14 cellular contexts compared by ENCODE assay signal in the genomic region with DNA sequence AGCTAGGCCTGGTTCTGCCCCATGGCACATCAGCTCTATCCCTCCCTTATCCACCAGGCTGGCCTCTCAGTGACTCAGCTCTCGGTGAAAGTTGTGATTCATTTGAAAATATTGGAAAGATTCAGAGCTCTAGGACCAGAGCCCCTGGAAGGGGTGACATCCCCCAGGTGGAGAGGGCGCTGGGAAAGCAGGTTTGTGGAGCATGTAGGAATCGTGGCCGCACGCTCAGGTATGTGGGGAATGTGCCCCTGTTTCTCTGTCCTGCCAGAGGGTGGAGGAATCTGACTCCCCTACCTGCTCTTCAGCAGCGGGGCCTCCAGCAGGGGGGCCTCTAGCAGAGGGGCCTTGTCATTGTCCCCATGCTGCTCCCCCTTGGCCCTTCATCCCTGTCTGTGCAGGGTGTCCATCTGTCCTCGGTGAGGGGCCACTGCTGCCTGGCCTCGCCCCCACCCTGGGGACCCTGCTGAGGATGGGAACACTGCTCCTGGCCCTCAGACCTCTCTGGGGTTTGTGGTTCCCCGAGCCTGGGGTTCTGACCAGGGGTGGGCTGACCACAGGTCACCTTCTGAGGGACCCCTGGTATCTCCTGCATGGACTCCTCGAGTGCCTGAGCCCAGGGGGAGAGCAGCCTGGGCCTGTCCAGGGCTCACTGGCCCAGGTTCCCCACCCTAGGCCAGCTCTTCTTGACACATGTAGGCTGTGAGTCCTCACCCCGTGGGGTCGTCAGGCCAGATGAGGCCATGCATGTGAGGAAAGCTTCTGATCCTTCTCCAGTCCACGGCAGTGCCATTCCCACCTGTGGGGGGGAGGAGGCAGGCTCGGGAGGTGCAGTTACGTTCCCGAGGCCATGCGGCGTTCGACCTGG. TPM values are rescaled to one million over a fixed set of nuclear protein-coding genes. Genes with fewer than 3 reads are reported as not detected.
A peak's percentile ranks its signal among the peaks of the same experiment; 100 is the strongest.
DNase-seq lines count a peak whose midpoint lies in the region; ATAC-seq and TF ChIP-seq lines count a peak whose summit lies in the region.
"Had no signal": no experiment of that assay in that cellular context is flagged by ENCODE, and none has a peak within 500 bp of the region (broad histone marks: within the 10 kb centered on the region; RNA-seq: fewer than 3 reads in every experiment).

No MANE protein-coding gene starts in this region.

- no peaks in the 10 kb centered on the region for H3K9me3 ChIP-seq in left ventricle myocardium inferior (replicated peaks)
- H3K9me3 ChIP-seq: adrenal gland, prostate gland, upper lobe of left lung had no signal

- DNase-seq in Right ventricle myocardium superior (peak; percentile 28), left ventricle myocardium inferior (no peak), amniotic stem cell (lab: John Stamatoyannopoulos, UW) (peak; percentile 13), iPS-NIHi11 (ENCODE audit: low spot score) (peak; percentile 74), retina (no peak), COR-L47 (lab: John Stamatoyannopoulos, UW) (no peak)
- DNase-seq in activated CD4-positive, CD25-positive, alpha-beta regulatory T cell (lab: John Stamatoyannopoulos, UW), result no peak
- DNase-seq: activated CD8-positive, alpha-beta T cell treated with anti-CD3 and anti-CD28 coated beads for 36 hours; adrenal gland; left cardiac atrium had no signal

- H3K27me3 ChIP-seq in left ventricle myocardium inferior (ENCODE audit: low read depth), result no peaks in the 10 kb centered on the region
- H3K27me3 ChIP-seq: adrenal gland, upper lobe of left lung had no signal

- H3K36me3 ChIP-seq in left ventricle myocardium inferior, result no peaks in the 10 kb centered on the region
- H3K36me3 ChIP-seq: adrenal gland, prostate gland, upper lobe of left lung had no signal

- peaks cover 19% of the 10 kb centered on the region for H3K4me1 ChIP-seq in left ventricle myocardium inferior
- H3K4me1 ChIP-seq: adrenal gland, prostate gland had no signal

- no peak overlapping the region for H3K4me3 ChIP-seq in left ventricle myocardium inferior
- H3K4me3 ChIP-seq: adrenal gland, prostate gland, upper lobe of left lung had no signal

- no peak for TF ChIP-seq CTCF in left ventricle myocardium inferior (IDR thresholded peaks at IDR 0.05; ENCODE audit: borderline replicate concordance)

- intact Hi-C loops in Right ventricle myocardium superior (cut with DNase I) (no loop called here), left ventricle myocardium inferior (cut with micrococcal nuclease) (loop anchor here (10.0 kb wide), 3 partner anchors 144 to 294 kb away; a partner anchor contains a TSS)

- no peak overlapping the region for H3K27ac ChIP-seq in left ventricle myocardium inferior (replicated peaks)
- H3K27ac ChIP-seq: adrenal gland, epithelial cell of prostate, prostate gland, upper lobe of left lung had no signal

- ATAC-seq in Right ventricle myocardium superior (ENCODE audit: poor library complexity) (no peak), GM21717 (IDR thresholded peaks at IDR 0.05; ENCODE audit: unreplicated experiment) (no peak)
- ATAC-seq: activated CD8-positive, alpha-beta T cell treated with anti-CD3 and anti-CD28 coated beads for 36 hours; left cardiac atrium had no signal

RNA-seq across cellular contexts. Expression of a gene that starts 47.5 kb away (rescaled TPM):
- total RNA-seq in Right ventricle myocardium superior (8.5 TPM), left ventricle myocardium inferior (11.2 TPM)

Comparison
In these comparisons a context has a peak if more than half of its experiments do, and no peak if none do; other contexts are left out.
1. DNase-seq: peak in Right ventricle myocardium superior (single experiment), amniotic stem cell (single experiment) and iPS-NIHi11 (single experiment); none in left ventricle myocardium inferior (single experiment), activated CD4-positive, CD25-positive, alpha-beta regulatory T cell (0 of 4), retina (single experiment) and COR-L47 (single experiment).